In the genomic region with DNA sequence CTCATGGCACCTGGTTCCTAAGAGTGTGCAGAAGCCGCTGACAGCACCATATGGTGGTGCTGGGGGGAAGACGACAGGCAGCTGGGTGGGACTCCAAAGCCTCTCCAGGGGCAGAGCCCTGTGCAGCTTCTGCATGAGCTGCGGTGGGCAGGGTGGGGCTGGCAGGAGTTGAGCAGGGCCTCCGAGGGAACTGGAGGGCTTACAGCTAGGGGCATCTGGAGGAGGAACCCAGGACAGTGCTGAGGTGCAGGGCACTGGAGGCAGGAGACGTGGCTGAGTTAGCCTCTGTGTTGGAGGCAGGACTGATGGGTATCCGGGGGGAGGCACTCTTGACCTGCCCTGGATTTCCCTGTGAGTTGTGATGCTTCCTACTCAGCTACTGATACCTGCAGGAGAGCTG, we compare ENCODE assay signal across 31 cellular contexts. TPM values are rescaled to one million over a fixed set of nuclear protein-coding genes. Genes with fewer than 3 reads are reported as not detected.
DNase-seq lines count a peak whose midpoint lies in the region; ATAC-seq, FAIRE-seq and TF ChIP-seq lines count a peak whose summit lies in the region.
"Had no signal": no experiment of that assay in that cellular context is flagged by ENCODE, and none has a peak within 500 bp of the region (broad histone marks: within the 10 kb centered on the region; RNA-seq: fewer than 3 reads in every experiment).

No MANE protein-coding gene starts in this region.

- H3K4me2 ChIP-seq in GM12878 (ENCODE audit: control insufficient read depth, insufficient read depth) = no peak overlapping the region

- no peak for TF ChIP-seq EP300 in GM12878 (IDR thresholded peaks at IDR 0.05; ENCODE audit: borderline replicate concordance in 1 of 2, control insufficient read depth in 1 of 2, low read depth in 2 of 2, low read length in 2 of 2)

- no peaks in the 10 kb centered on the region for H3K4me1 Mint-ChIP-seq in nephron progenitor cell
- H3K4me1 Mint-ChIP-seq: activated naive CD4-positive, alpha-beta T cell treated with anti-CD3 and anti-CD28 coated beads, Interleukin-2, amount 10 ng/mL, durations not matched to agents 7 days and 5 days; neural crest cell had no signal

- RAD21 ChIA-PET in GM12878 (lab: Charles Lee; ENCODE audit: unreplicated experiment) = no interaction called here

- no TSS peak for BruUV-seq in GM12878 (replicated peaks; lab: Mats Ljungman, UMichigan)

- H4K20me1 ChIP-seq in GM12878 (ENCODE audit: control insufficient read depth, insufficient read depth) = no peaks in the 10 kb centered on the region

- DNase-seq in NCI-H82 (lab: John Stamatoyannopoulos, UW) = peak; percentile 26
- DNase-seq in NCI-H82 treated with DMSO at 0.1 percent for 48 hours (lab: John Stamatoyannopoulos, UW; ENCODE audit: unreplicated experiment) = no peak
- DNase-seq in GM12878 (ENCODE audit: low read depth, low spot score) = no peak
- DNase-seq in nephron progenitor cell = no peak
- no peak for DNase-seq in ecto neural progenitor cell (ENCODE audit: low spot score)
- no peak for DNase-seq in adrenal gland
- DNase-seq: activated naive CD4-positive, alpha-beta T cell treated with anti-CD3 and anti-CD28 coated beads, Interleukin-2, amount 10 ng/mL, durations not matched to agents 7 days and 5 days; amygdala; brain microvascular endothelial cell; Caco-2; gastrocnemius medialis; KBM-7; mammary epithelial cell; NCI-H1092; NCI-H1930; NCI-H2227 treated with DMSO at 0.1 percent for 48 hours; NCI-H748 treated with DMSO at 0.1 percent for 48 hours; SIG-M5; stimulated activated CD4-positive, alpha-beta T cell treated with anti-CD3 and anti-CD28 coated beads, Interleukin-1b, Interleukin-23, amount 100 ng/mL, for 48 hours had no signal

- TF ChIP-seq POLR2A in GM12878 (IDR thresholded peaks at IDR 0.05; ENCODE audit: low read depth, low read length) (0 out of 2 replicates have a peak, but pooled peaks have one; percentile 45), adrenal gland (IDR thresholded peaks at IDR 0.05) (no peak)

- H3K4me3 ChIP-seq in HEK293 (ENCODE audit: low read depth, low read length) (no peak overlapping the region), GM12878 (no peak overlapping the region), adrenal gland (no peak overlapping the region)
- H3K4me3 ChIP-seq: gastrocnemius medialis, right atrium auricular region, thoracic aorta, vagina had no signal

- POLR2A ChIA-PET in HEK293 (lab: Yijun Ruan, JAX) = no interaction called here
- POLR2A ChIA-PET in GM12878 (lab: Charles Lee) = no interaction called here

- ATAC-seq in GM12878 = peak; percentile 48
- ATAC-seq in GM18519 (IDR thresholded peaks at IDR 0.05; ENCODE audit: low FRiP score, unreplicated experiment) = no peak
- ATAC-seq: gastrocnemius medialis had no signal

- H3K27me3 Mint-ChIP-seq in nephron progenitor cell (ENCODE audit: low read depth, poor library complexity) = no peaks in the 10 kb centered on the region
- H3K27me3 Mint-ChIP-seq: activated naive CD4-positive, alpha-beta T cell treated with anti-CD3 and anti-CD28 coated beads, Interleukin-2, amount 10 ng/mL, durations not matched to agents 7 days and 5 days; stimulated activated naive CD8-positive, alpha-beta T cell treated with anti-CD3 and anti-CD28 coated beads, Interleukin-15, Interleukin-2, amounts not matched to agents 100 ng/mL and 50 ng/mL, for 24 hours had no signal

- H3K36me3 ChIP-seq in HEK293 (ENCODE audit: control insufficient read depth in 2 of 2, insufficient read depth in 1 of 2, low read length in 2 of 2) (peaks cover 35 to 61% of the 10 kb centered on the region in 2 experiments), GM12878 (ENCODE audit: control insufficient read depth in 2 of 2, insufficient read depth in 2 of 2, low read length in 1 of 2) (peaks cover 22% of the 10 kb centered on the region in 2 experiments), adrenal gland (replicated peaks in 1 of 2) (peaks cover 0 to 33% of the 10 kb centered on the region in 2 donors)

- 99% methylated on average over 6 of the region's 6 CpGs for WGBS in GM12878 (ENCODE audit: insufficient coverage, insufficient replicate concordance, low lambda C conversion rate, missing lambda C conversion rate)
- WGBS in adrenal gland, 4 donors = 86 to 94% (median 90%) methylated on average over 5 to 6 of the region's 6 CpGs

- H3K27me3 ChIP-seq in GM12878 (replicated peaks in 1 of 2; ENCODE audit: control insufficient read depth in 2 of 2, insufficient read depth in 2 of 2, low read length in 1 of 2) (no peaks in the 10 kb centered on the region), adrenal gland (no peaks in the 10 kb centered on the region)
- H3K27me3 ChIP-seq: brain microvascular endothelial cell, gastrocnemius medialis, right atrium auricular region, vagina had no signal

- H3K4me1 ChIP-seq in HEK293 (ENCODE audit: control insufficient read depth, insufficient read depth, low read length) = no peaks in the 10 kb centered on the region
- H3K4me1 ChIP-seq in GM12878 (ENCODE audit: control insufficient read depth, insufficient read depth, low read length) = no peaks in the 10 kb centered on the region
- H3K4me1 ChIP-seq in adrenal gland (replicated peaks in 1 of 2) = no peaks in the 10 kb centered on the region
- H3K4me1 ChIP-seq: right atrium auricular region, vagina had no signal

- in situ Hi-C loops in GM12878 (cut with MboI) = no loop called here

- H2AFZ ChIP-seq in GM12878 (ENCODE audit: control insufficient read depth, low read depth, low read length) = no peak overlapping the region
- H2AFZ ChIP-seq: parathyroid adenoma had no signal

- SMC1A ChIA-PET in GM12878 (lab: Charles Lee; ENCODE audit: uncharacterized antibody, unreplicated experiment) = no interaction called here

- no peaks in the 10 kb centered on the region for H3K79me2 ChIP-seq in GM12878 (ENCODE audit: control insufficient read depth, insufficient read depth, low read length)
- H3K79me2 ChIP-seq: parathyroid adenoma had no signal

- H3K27ac ChIP-seq in HEK293 (ENCODE audit: extremely low read depth, low read depth, low read length) (no peak overlapping the region), GM12878 (ENCODE audit: control insufficient read depth, insufficient read depth) (no peak overlapping the region), adrenal gland (no peak overlapping the region)
- H3K27ac ChIP-seq: brain microvascular endothelial cell, C4-2B, gastrocnemius medialis, parathyroid adenoma, right atrium auricular region, thoracic aorta, vagina had no signal

- intact Hi-C loops in GM12878 (cut with micrococcal nuclease; ENCODE audit: unreplicated experiment) = no loop called here
- intact Hi-C loops in adrenal gland (cut with DNase I) = no loop called here

- no peak for TF ChIP-seq RAD21 in GM12878 (IDR thresholded peaks at IDR 0.05; ENCODE audit: insufficient read depth, low read depth, low read length)

- H3K27ac Mint-ChIP-seq in nephron progenitor cell = peak overlapping the region; percentile 81
- H3K27ac Mint-ChIP-seq: activated naive CD4-positive, alpha-beta T cell treated with anti-CD3 and anti-CD28 coated beads, Interleukin-2, amount 10 ng/mL, durations not matched to agents 7 days and 5 days; stimulated activated naive CD8-positive, alpha-beta T cell treated with anti-CD3 and anti-CD28 coated beads, Interleukin-15, Interleukin-2, amounts not matched to agents 100 ng/mL and 50 ng/mL, for 24 hours had no signal

- no peak overlapping the region for H3K9ac ChIP-seq in GM12878 (ENCODE audit: control insufficient read depth, insufficient read depth, low read length)
- H3K9ac ChIP-seq: parathyroid adenoma had no signal

- H3K36me3 Mint-ChIP-seq in nephron progenitor cell (ENCODE audit: low read depth) = peaks cover 49% of the 10 kb centered on the region

- no peak for FAIRE-seq in GM12878 (lab: Jason Lieb, UNC)
- FAIRE-seq: H54, HTR-8/SVneo, RCC 7860 had no signal

- CTCF ChIA-PET in HEK293 (lab: Yijun Ruan, JAX) = interaction anchor here (0.9 to 1.8 kb wide), 2 partner anchors 13 to 1267 kb away, joined by 4 to 5 read pairs; no protein-coding TSS in a partner anchor
- CTCF ChIA-PET in GM12878 (lab: Yijun Ruan, JAX) = no interaction called here

- H3K9me3 ChIP-seq in HEK293 (ENCODE audit: control insufficient read depth, insufficient read depth, low read depth, low read length) = no peaks in the 10 kb centered on the region
- no peaks in the 10 kb centered on the region for H3K9me3 ChIP-seq in GM12878 (replicated peaks; ENCODE audit: control insufficient read depth, insufficient read depth, low read length)
- H3K9me3 ChIP-seq in adrenal gland (replicated peaks in 1 of 3) = no peaks in the 10 kb centered on the region
- H3K9me3 ChIP-seq: Caco-2, gastrocnemius medialis, right atrium auricular region, thoracic aorta, vagina had no signal

- H3K9me3 Mint-ChIP-seq in nephron progenitor cell = no peaks in the 10 kb centered on the region
- H3K9me3 Mint-ChIP-seq: activated naive CD4-positive, alpha-beta T cell treated with anti-CD3 and anti-CD28 coated beads, Interleukin-2, amount 10 ng/mL, durations not matched to agents 7 days and 5 days; neural crest cell; stimulated activated naive CD8-positive, alpha-beta T cell treated with anti-CD3 and anti-CD28 coated beads, Interleukin-15, Interleukin-2, amounts not matched to agents 100 ng/mL and 50 ng/mL, for 24 hours had no signal

- H3K4me3 Mint-ChIP-seq in nephron progenitor cell = no peak overlapping the region
- H3K4me3 Mint-ChIP-seq: activated naive CD4-positive, alpha-beta T cell treated with anti-CD3 and anti-CD28 coated beads, Interleukin-2, amount 10 ng/mL, durations not matched to agents 7 days and 5 days; neural crest cell; stimulated activated naive CD8-positive, alpha-beta T cell treated with anti-CD3 and anti-CD28 coated beads, Interleukin-15, Interleukin-2, amounts not matched to agents 100 ng/mL and 50 ng/mL, for 24 hours had no signal

- TF ChIP-seq CTCF in HEK293 (tag by site-specific recombination; IDR thresholded peaks at IDR 0.05) = no peak
- TF ChIP-seq CTCF in GM12878 (IDR thresholded peaks at IDR 0.05 in 2 of 3, conservative IDR thresholded peaks at IDR 0.05 in 1 of 3; ENCODE audit: control insufficient read depth in 2 of 3, extremely low read depth in 1 of 3, insufficient read depth in 1 of 3, low read depth in 3 of 3, low read length in 3 of 3) = no peak
- no peak for TF ChIP-seq CTCF in nephron progenitor cell (IDR thresholded peaks at IDR 0.05)
- no peak for TF ChIP-seq CTCF in adrenal gland (IDR thresholded peaks at IDR 0.05)

RNA-seq across cellular contexts. Expression of gene TENT4A, which starts 45.0 kb away (rescaled TPM):
- 184 and 188 TPM in 2 replicates for total RNA-seq in GM12878 (2013; cell fraction: nucleolus; rRNA removed)
- 15.4 and 18.3 TPM in 2 replicates for total RNA-seq in GM12878 (2014; rRNA removed)
- total RNA-seq in GM12878 (2014; rRNA removed; fragmentation: Illumina TruSeq; extraction: Trizol) = 14.4 and 18.4 TPM in 2 replicates
- total RNA-seq in GM12878 (2021) = 26.1 and 30.6 TPM in 2 replicates
- polyA plus RNA-seq in GM12878 (2011; ENCODE audit: low read depth) = 13.0 TPM
- 8.7 and 10.5 TPM in 2 replicates for polyA plus RNA-seq in GM12878 (2011; rRNA removed)
- polyA plus RNA-seq in GM12878 (2011; cell fraction: cytosol; rRNA removed) = 7.8 and 8.6 TPM in 2 replicates
- 101 and 119 TPM in 2 replicates for polyA plus RNA-seq in GM12878 (2011; cell fraction: nucleus; rRNA removed)
- 23.9 and 25.8 TPM in 2 replicates for polyA plus RNA-seq in GM12878 (2012)
- polyA plus RNA-seq in GM12878 (2014; fragmentation: Illumina TruSeq; extraction: Trizol) = 18.4 and 27.5 TPM in 2 replicates
- 1 to 10 TPM; 1.4 to 2.8 TPM for polyA plus RNA-seq in GM12878 (2014; fragmentation: Nextera tagmentation; extraction: Ambion mirVana)
- 25.8 and 28.7 TPM in 2 replicates for polyA plus RNA-seq in GM12878 (2014; rRNA removed)
- 1 to 10 TPM; 2.5 to 3.4 TPM for polyA plus RNA-seq in GM12878 (2016; fragmentation: Nextera tagmentation; extraction: Ambion mirVana)
- 20.3 and 25.2 TPM in 2 replicates for polyA minus RNA-seq in GM12878 (2011; rRNA and poly(A)+ RNA removed)
- polyA minus RNA-seq in GM12878 (2011; cell fraction: cytosol; rRNA and poly(A)+ RNA removed) = 11.1 and 12.5 TPM in 2 replicates
- 49.2 and 70.5 TPM in 2 replicates for polyA minus RNA-seq in GM12878 (2011; cell fraction: nucleus; rRNA and poly(A)+ RNA removed)
- total RNA-seq in adrenal gland = 10 to 100 TPM in 7 of 8 donors, 1 to 10 TPM in 1; 9.5 to 24.4 (median 15.5) TPM
- 10 to 100 TPM in 2 of 3 donors, 1 to 10 TPM in 1; 9.9 to 16.8 (median 15.4) TPM for polyA plus RNA-seq in adrenal gland
